9 cellular contexts compared by ENCODE assay signal in the genomic region with DNA sequence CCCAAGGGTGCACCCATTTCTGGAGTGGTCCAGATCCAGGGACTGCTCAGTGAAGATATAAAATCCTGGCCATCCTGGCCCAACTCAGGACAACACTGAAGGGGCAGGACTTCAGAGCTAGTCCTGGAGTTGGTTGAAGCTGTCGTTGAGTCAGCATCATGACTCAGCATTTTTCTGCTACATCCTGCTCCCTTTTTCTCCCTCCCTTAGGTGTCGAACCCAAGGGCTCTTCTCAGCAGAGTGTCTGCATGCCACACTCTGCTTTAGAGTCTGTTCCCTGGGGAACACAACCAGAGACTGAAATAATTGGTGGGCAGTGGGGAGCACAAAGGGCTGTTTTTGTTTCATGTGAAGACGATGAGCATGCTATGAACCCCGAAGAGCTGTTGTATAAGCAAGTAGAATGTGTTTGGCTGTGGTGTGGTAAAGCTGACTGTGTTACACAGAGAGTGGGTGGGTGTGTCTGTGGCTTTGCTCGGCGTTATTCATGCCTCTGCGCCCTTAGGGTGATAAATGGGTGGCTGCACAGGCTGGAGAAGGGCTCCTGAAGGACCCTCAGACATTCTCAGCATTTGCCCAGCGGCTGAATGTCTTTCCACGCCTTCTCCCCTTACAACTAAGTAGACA.
A peak's percentile ranks its signal among the peaks of the same experiment; 100 is the strongest.
DNase-seq lines count a peak whose midpoint lies in the region; ATAC-seq and TF ChIP-seq lines count a peak whose summit lies in the region.
"Had no signal": no experiment of that assay in that cellular context is flagged by ENCODE, and none has a peak within 500 bp of the region (broad histone marks: within the 10 kb centered on the region; RNA-seq: fewer than 3 reads in every experiment).

No MANE protein-coding gene starts in this region.

- ATAC-seq in activated naive CD8-positive, alpha-beta T cell treated with anti-CD3 and anti-CD28 coated beads, Interleukin-2, amount 10 ng/mL, durations not matched to agents 7 days and 5 days (ENCODE audit: low read depth): peak; percentile 56
- ATAC-seq in esophagus mucosa: peak; percentile 88
- no peak for ATAC-seq in HG02763 (IDR thresholded peaks at IDR 0.05; ENCODE audit: unreplicated experiment)

- H3K36me3 ChIP-seq in skeletal muscle satellite cell (ENCODE audit: insufficient read depth, low read length): no peaks in the 10 kb centered on the region

- in situ Hi-C loops in GM13976 (cut with MboI; ENCODE audit: low sequenced_read_pairs, unreplicated experiment): no loop called here

- no peaks in the 10 kb centered on the region for H3K27me3 ChIP-seq in skeletal muscle satellite cell (ENCODE audit: control insufficient read depth, insufficient read depth, low read length)

- H3K9me3 ChIP-seq in skeletal muscle satellite cell (replicated peaks; ENCODE audit: low read length): no peaks in the 10 kb centered on the region

- no peak for DNase-seq in activated naive CD8-positive, alpha-beta T cell treated with anti-CD3 and anti-CD28 coated beads, Interleukin-2, amount 10 ng/mL, durations not matched to agents 7 days and 5 days
- no peak for DNase-seq in activated naive CD8-positive, alpha-beta T cell treated with anti-CD3 and anti-CD28 coated beads for 36 hours
- peak; percentile 78 for DNase-seq in NCI-H460 (ENCODE audit: extremely low read depth, low read depth)
- no peak for DNase-seq in cerebellum (ENCODE audit: low spot score)
- no peak for DNase-seq in GM13976 (ENCODE audit: low spot score)

- peaks cover 36% of the 10 kb centered on the region for H3K4me1 ChIP-seq in skeletal muscle satellite cell (ENCODE audit: control insufficient read depth, insufficient read depth, low read length)

- H3K4me3 Mint-ChIP-seq in activated naive CD8-positive, alpha-beta T cell treated with anti-CD3 and anti-CD28 coated beads, Interleukin-2, amount 10 ng/mL, durations not matched to agents 7 days and 5 days: peak overlapping the region; percentile 25
- H3K4me3 Mint-ChIP-seq in activated naive CD8-positive, alpha-beta T cell treated with anti-CD3 and anti-CD28 coated beads for 36 hours: no peak overlapping the region
- H3K4me3 Mint-ChIP-seq: activated naive CD8-positive, alpha-beta T cell had no signal

- POLR2A ChIA-PET in activated naive CD8-positive, alpha-beta T cell treated with anti-CD3 and anti-CD28 coated beads, Interleukin-2, amount 10 ng/mL, durations not matched to agents 7 days and 5 days (lab: Charles Lee): no interaction called here

- H3K9me3 Mint-ChIP-seq in activated naive CD8-positive, alpha-beta T cell treated with anti-CD3 and anti-CD28 coated beads, Interleukin-2, amount 10 ng/mL, durations not matched to agents 7 days and 5 days: peaks cover 4% of the 10 kb centered on the region
- H3K9me3 Mint-ChIP-seq in activated naive CD8-positive, alpha-beta T cell treated with anti-CD3 and anti-CD28 coated beads for 36 hours: peaks cover 4% of the 10 kb centered on the region

- no peaks in the 10 kb centered on the region for H3K27me3 Mint-ChIP-seq in activated naive CD8-positive, alpha-beta T cell treated with anti-CD3 and anti-CD28 coated beads, Interleukin-2, amount 10 ng/mL, durations not matched to agents 7 days and 5 days
- no peaks in the 10 kb centered on the region for H3K27me3 Mint-ChIP-seq in activated naive CD8-positive, alpha-beta T cell treated with anti-CD3 and anti-CD28 coated beads for 36 hours

- H3K4me2 ChIP-seq in skeletal muscle satellite cell (ENCODE audit: low read length): peak overlapping the region; percentile 75

- H3K36me3 Mint-ChIP-seq in activated naive CD8-positive, alpha-beta T cell treated with anti-CD3 and anti-CD28 coated beads, Interleukin-2, amount 10 ng/mL, durations not matched to agents 7 days and 5 days: no peaks in the 10 kb centered on the region
- no peaks in the 10 kb centered on the region for H3K36me3 Mint-ChIP-seq in activated naive CD8-positive, alpha-beta T cell treated with anti-CD3 and anti-CD28 coated beads for 36 hours
- H3K36me3 Mint-ChIP-seq: activated naive CD8-positive, alpha-beta T cell had no signal

- TF ChIP-seq CTCF in GM13976 (IDR thresholded peaks at IDR 0.05; ENCODE audit: borderline replicate concordance, control extremely low read depth, extremely low read depth, insufficient read depth, missing control alignments): no peak

- H3K4me1 Mint-ChIP-seq in activated naive CD8-positive, alpha-beta T cell treated with anti-CD3 and anti-CD28 coated beads, Interleukin-2, amount 10 ng/mL, durations not matched to agents 7 days and 5 days: peaks cover 9% of the 10 kb centered on the region
- H3K4me1 Mint-ChIP-seq in activated naive CD8-positive, alpha-beta T cell treated with anti-CD3 and anti-CD28 coated beads for 36 hours: peaks cover 8% of the 10 kb centered on the region

- H3K27ac Mint-ChIP-seq in activated naive CD8-positive, alpha-beta T cell treated with anti-CD3 and anti-CD28 coated beads, Interleukin-2, amount 10 ng/mL, durations not matched to agents 7 days and 5 days: peak overlapping the region; percentile 45
- H3K27ac Mint-ChIP-seq in activated naive CD8-positive, alpha-beta T cell treated with anti-CD3 and anti-CD28 coated beads for 36 hours: no peak overlapping the region
- H3K27ac Mint-ChIP-seq: activated naive CD8-positive, alpha-beta T cell had no signal

- H3K9ac ChIP-seq in skeletal muscle satellite cell (ENCODE audit: low read depth, low read length): peak overlapping the region; percentile 19

- H3K4me3 ChIP-seq in skeletal muscle satellite cell (ENCODE audit: low read length): peak overlapping the region; percentile 57
